In genomic region chr14:22314183-22314820, GRCh38 we compare ENCODE assay signal across 8 cellular contexts.
DNase-seq lines count a peak whose midpoint lies in the region; ATAC-seq, FAIRE-seq and TF ChIP-seq lines count a peak whose summit lies in the region.

No MANE protein-coding gene starts in this region.

- ATAC-seq in GM19035 (IDR thresholded peaks at IDR 0.05; ENCODE audit: unreplicated experiment) (peak; percentile 70), mucosa of descending colon (peak; percentile 78)

- FAIRE-seq in HTR-8/SVneo (lab: Jason Lieb, UNC), result no peak

- TF ChIP-seq CTCF in endothelial cell (IDR thresholded peaks at IDR 0.05; ENCODE audit: unreplicated experiment), result peak; percentile 84
- peak; percentile 47 for TF ChIP-seq CTCF in mucosa of descending colon (IDR thresholded peaks at IDR 0.05)

- H3K36me3 ChIP-seq in mucosa of descending colon (ENCODE audit: low read depth), result no peaks in the 10 kb centered on the region

- no peak overlapping the region for H3K4me3 ChIP-seq in mucosa of descending colon

- H3K27ac Mint-ChIP-seq in endothelial cell (ENCODE audit: unreplicated experiment), result peak overlapping the region; percentile 71

- intact Hi-C loops in mucosa of descending colon (cut with DNase I, micrococcal nuclease), result loop anchor here in 1 of 2 donors (10.0 kb wide), 1 partner anchor 60 kb away; no protein-coding TSS in a partner anchor

- H3K4me1 Mint-ChIP-seq in endothelial cell (ENCODE audit: unreplicated experiment), result no peaks in the 10 kb centered on the region

- H3K27me3 Mint-ChIP-seq in endothelial cell (ENCODE audit: unreplicated experiment), result no peaks in the 10 kb centered on the region

- H3K4me3 Mint-ChIP-seq in endothelial cell (ENCODE audit: unreplicated experiment), result no peak overlapping the region

- H3K9me3 Mint-ChIP-seq in endothelial cell (ENCODE audit: unreplicated experiment), result no peaks in the 10 kb centered on the region

- no peaks in the 10 kb centered on the region for H3K9me3 ChIP-seq in mucosa of descending colon

- no peaks in the 10 kb centered on the region for H3K36me3 Mint-ChIP-seq in endothelial cell (ENCODE audit: low read depth, unreplicated experiment)

- H3K4me1 ChIP-seq in mucosa of descending colon (ENCODE audit: low read depth), result no peaks in the 10 kb centered on the region

- peak; percentile 55 for DNase-seq in D341Med (ENCODE audit: low spot score)
- DNase-seq in HTR-8/SVneo (ENCODE audit: insufficient read length, low spot score), result peak; percentile 45
- DNase-seq in SK-MEL-5 (ENCODE audit: low read depth, low spot score), result peak; percentile 86
- DNase-seq in endothelial cell (ENCODE audit: low spot score), result peak; percentile 49
- peak in 1 of 3 donors; percentile 57 for DNase-seq in mucosa of descending colon
- no peak for DNase-seq in islet precursor cell
- no peak for DNase-seq in stimulated activated CD4-positive, alpha-beta T cell treated with anti-CD3 and anti-CD28 coated beads, Interleukin-4, amount 100 ng/mL, for 4 hours

- in situ Hi-C loops in SK-MEL-5 (cut with HindIII; ENCODE audit: low pct_unique_long_range_greater_than_20kb, low sequenced_read_pairs), result no loop called here

Comparison
In these comparisons a context has a peak if more than half of its experiments do, and no peak if none do; other contexts are left out.
1. DNase-seq: peak in D341Med (single experiment), HTR-8/SVneo (single experiment), SK-MEL-5 (single experiment) and endothelial cell (single experiment); none in islet precursor cell (single experiment) and stimulated activated CD4-positive, alpha-beta T cell treated with anti-CD3 and anti-CD28 coated beads, Interleukin-4, amount 100 ng/mL, for 4 hours (0 of 2).